In the genomic region with DNA sequence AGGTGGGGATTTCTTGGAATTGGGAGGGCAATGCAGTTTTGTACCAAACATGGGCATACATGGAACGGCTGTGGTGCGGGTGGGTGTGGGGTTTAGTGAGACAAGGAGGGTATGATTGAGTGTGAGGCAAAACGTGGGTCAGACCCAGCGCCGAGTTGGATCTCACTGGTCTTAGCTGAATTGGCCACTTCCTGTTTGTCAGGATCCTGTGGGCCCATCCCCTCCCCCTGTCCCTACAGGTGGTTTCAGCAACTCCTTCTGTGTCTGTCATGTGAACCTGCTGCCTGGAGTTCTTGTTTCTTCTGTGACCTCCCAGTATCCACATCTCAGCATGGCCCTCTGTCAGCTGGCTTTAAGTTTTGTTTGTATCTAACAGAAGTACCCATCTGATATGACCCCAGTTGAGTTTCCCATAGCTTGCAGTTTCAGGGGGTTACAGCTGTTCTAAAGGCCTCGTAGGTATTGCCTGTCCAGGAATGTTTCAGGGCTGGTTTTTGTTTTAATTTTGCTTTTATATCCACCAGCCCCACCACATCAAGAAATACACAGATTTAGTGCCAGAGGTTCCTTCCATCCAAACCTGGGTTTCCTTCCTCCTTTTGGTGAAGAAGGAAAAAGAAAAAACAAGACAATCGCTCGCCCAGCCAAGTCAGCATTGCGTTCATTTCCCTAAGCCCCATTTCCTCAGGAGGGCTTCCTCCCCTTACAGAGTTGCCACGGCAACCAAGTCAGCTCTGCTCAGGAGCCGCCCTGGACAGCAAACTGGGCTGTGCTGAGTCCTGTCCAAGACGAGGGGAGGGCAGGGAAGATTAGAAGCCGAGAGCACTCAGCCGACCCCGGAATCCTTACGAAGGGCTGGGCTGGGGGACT, we compare ENCODE assay signal across 8 cellular contexts. TPM values are rescaled to one million over a fixed set of nuclear protein-coding genes. Genes with fewer than 3 reads are reported as not detected.
DNase-seq lines count a peak whose midpoint lies in the region; ATAC-seq, FAIRE-seq and TF ChIP-seq lines count a peak whose summit lies in the region.

No MANE protein-coding gene starts in this region.

- H3K79me2 ChIP-seq in mammary epithelial cell (ENCODE audit: insufficient read depth, low read length) (no peaks in the 10 kb centered on the region), HepG2 (ENCODE audit: insufficient read depth, low read length) (peaks cover 20% of the 10 kb centered on the region)

- no peak for TF ChIP-seq EP300 in HepG2 (IDR thresholded peaks at IDR 0.05; ENCODE audit: low read depth in 2 of 2, low read length in 2 of 2)
- no peak for TF ChIP-seq EP300 in HepG2 (CRISPR knock-in tag; IDR thresholded peaks at IDR 0.05; ENCODE audit: borderline replicate concordance)

- no peaks in the 10 kb centered on the region for H3K36me3 ChIP-seq in mammary epithelial cell (ENCODE audit: insufficient read depth, low read length)
- H3K36me3 ChIP-seq in HepG2 (replicated peaks in 1 of 2; ENCODE audit: control insufficient read depth in 1 of 2, insufficient read depth in 2 of 2, low read length in 2 of 2): peaks cover 9 to 59% of the 10 kb centered on the region in 2 experiments
- H3K36me3 ChIP-seq in thyroid gland: no peaks in the 10 kb centered on the region

- in situ Hi-C loops in mammary epithelial cell (cut with MboI; ENCODE audit: low sequenced_read_pairs in 2 of 2) (no loop called here), HepG2 (cut with HindIII; ENCODE audit: extremely low pct_ligation_motif_present, low pct_unique_long_range_greater_than_20kb) (no loop called here)

- POLR2A ChIA-PET in MCF 10A (lab: Yijun Ruan, JAX) (interaction anchor here (1.1 kb wide), 1 partner anchor 10 kb away, joined by 3 read pairs; no protein-coding TSS in a partner anchor), HepG2 (lab: Yijun Ruan, JAX) (interaction anchor here (0.5 kb wide), 1 partner anchor 61 kb away, joined by 3 read pairs; no protein-coding TSS in a partner anchor), HEK293T (lab: Yijun Ruan, JAX) (interaction anchor here (2.0 kb wide), 1 partner anchor 20 kb away, joined by 12 read pairs; a partner anchor contains a TSS)

- H3K9me3 ChIP-seq in mammary epithelial cell (replicated peaks; ENCODE audit: insufficient read depth, low read length) (no peaks in the 10 kb centered on the region), HepG2 (ENCODE audit: low read length) (no peaks in the 10 kb centered on the region), thyroid gland (no peaks in the 10 kb centered on the region)

- H3K9ac ChIP-seq in mammary epithelial cell (ENCODE audit: insufficient read depth, low read length) (no peak overlapping the region), HepG2 (ENCODE audit: insufficient read depth, low read depth, low read length) (no peak overlapping the region)

- no peak overlapping the region for H2AFZ ChIP-seq in mammary epithelial cell (ENCODE audit: low read depth, low read length)
- H2AFZ ChIP-seq in HepG2 (ENCODE audit: low read length): no peak overlapping the region

- no peak for ATAC-seq in HepG2
- no peak for ATAC-seq in HG03139 (IDR thresholded peaks at IDR 0.05; ENCODE audit: unreplicated experiment)

- H3K9me3 Mint-ChIP-seq in MCF 10A (ENCODE audit: unreplicated experiment): no peaks in the 10 kb centered on the region
- no peaks in the 10 kb centered on the region for H3K9me3 Mint-ChIP-seq in activated naive CD8-positive, alpha-beta T cell treated with anti-CD3 and anti-CD28 coated beads for 36 hours

- no peaks in the 10 kb centered on the region for H3K27me3 ChIP-seq in mammary epithelial cell (ENCODE audit: insufficient read depth, low read length)
- no peaks in the 10 kb centered on the region for H3K27me3 ChIP-seq in HepG2 (ENCODE audit: control insufficient read depth in 1 of 2, insufficient read depth in 2 of 2, low read length in 2 of 2)
- no peaks in the 10 kb centered on the region for H3K27me3 ChIP-seq in thyroid gland

- DNase-seq in MCF 10A (ENCODE audit: unreplicated experiment): no peak
- DNase-seq in mammary epithelial cell: no peak
- DNase-seq in activated naive CD8-positive, alpha-beta T cell treated with anti-CD3 and anti-CD28 coated beads for 36 hours: peak; percentile 30
- DNase-seq in HepG2 (ENCODE audit: low spot score): no peak
- peak; percentile 39 to 56 for DNase-seq in thyroid gland
- no peak for DNase-seq in HEK293T (ENCODE audit: extremely low spot score)
- DNase-seq in mucosa of gallbladder (ENCODE audit: low spot score): no peak

- peaks cover 14% of the 10 kb centered on the region for H3K4me1 Mint-ChIP-seq in MCF 10A (ENCODE audit: insufficient read depth, unreplicated experiment)
- H3K4me1 Mint-ChIP-seq in activated naive CD8-positive, alpha-beta T cell treated with anti-CD3 and anti-CD28 coated beads for 36 hours: peaks cover 43% of the 10 kb centered on the region

- CTCF ChIA-PET in MCF 10A (lab: Yijun Ruan, JAX) (interaction anchor here (1.3 kb wide), 1 partner anchor 42 kb away, joined by 3 read pairs; no protein-coding TSS in a partner anchor), mammary epithelial cell (lab: Charles Lee; ENCODE audit: low non-redundant PET) (no interaction called here), HepG2 (lab: Yijun Ruan, JAX; ENCODE audit: low intra/inter-chr PET ratio, low total read pairs) (no interaction called here), HEK293T (lab: Yijun Ruan, JAX) (interaction anchor here (1.3 kb wide), 1 partner anchor 79 kb away, joined by 3 read pairs; no protein-coding TSS in a partner anchor)

- BruUV-seq in MCF 10A (replicated peaks; lab: Mats Ljungman, UMichigan) (no TSS peak), mammary epithelial cell (replicated peaks; lab: Mats Ljungman, UMichigan) (no TSS peak), HepG2 (replicated peaks; lab: Mats Ljungman, UMichigan) (no TSS peak)

- TF ChIP-seq CTCF in MCF 10A (IDR thresholded peaks at IDR 0.05; ENCODE audit: unreplicated experiment) (no peak), mammary epithelial cell (conservative IDR thresholded peaks at IDR 0.05 in 1 of 2, IDR thresholded peaks at IDR 0.05 in 1 of 2; ENCODE audit: extremely low read depth in 1 of 2, insufficient read depth in 1 of 2, low read depth in 1 of 2, low read length in 2 of 2) (no peak), HepG2 (CRISPR knock-in tag; IDR thresholded peaks at IDR 0.05) (no peak), thyroid gland (IDR thresholded peaks at IDR 0.05) (no peak)

- H3K4me1 ChIP-seq in mammary epithelial cell (ENCODE audit: insufficient read depth, low read length): no peaks in the 10 kb centered on the region
- H3K4me1 ChIP-seq in HepG2 (ENCODE audit: insufficient read depth, low read length): peaks cover 85% of the 10 kb centered on the region
- peaks cover 11 to 32% of the 10 kb centered on the region in 2 donors for H3K4me1 ChIP-seq in thyroid gland

- H3K4me3 Mint-ChIP-seq in MCF 10A (ENCODE audit: unreplicated experiment): no peak overlapping the region
- peak overlapping the region; percentile 35 for H3K4me3 Mint-ChIP-seq in activated naive CD8-positive, alpha-beta T cell treated with anti-CD3 and anti-CD28 coated beads for 36 hours

- no peaks in the 10 kb centered on the region for H3K36me3 Mint-ChIP-seq in MCF 10A (ENCODE audit: insufficient read depth, unreplicated experiment)
- peaks cover 26% of the 10 kb centered on the region for H3K36me3 Mint-ChIP-seq in activated naive CD8-positive, alpha-beta T cell treated with anti-CD3 and anti-CD28 coated beads for 36 hours

- dilution Hi-C loops in mammary epithelial cell (cut with HindIII; ENCODE audit: low sequenced_read_pairs): no loop called here

- H3K27ac Mint-ChIP-seq in MCF 10A (ENCODE audit: low read depth, unreplicated experiment): peak overlapping the region; percentile 7
- peak overlapping the region; percentile 87 for H3K27ac Mint-ChIP-seq in activated naive CD8-positive, alpha-beta T cell treated with anti-CD3 and anti-CD28 coated beads for 36 hours

- no peaks in the 10 kb centered on the region for H3K27me3 Mint-ChIP-seq in MCF 10A (ENCODE audit: insufficient read depth, unreplicated experiment)
- H3K27me3 Mint-ChIP-seq in activated naive CD8-positive, alpha-beta T cell treated with anti-CD3 and anti-CD28 coated beads for 36 hours: no peaks in the 10 kb centered on the region

- H4K20me1 ChIP-seq in mammary epithelial cell (ENCODE audit: insufficient read depth, low read length) (no peaks in the 10 kb centered on the region), HepG2 (ENCODE audit: insufficient read depth, low read length) (no peaks in the 10 kb centered on the region)

- no peak for FAIRE-seq in HepG2 (lab: Jason Lieb, UNC)

- no peak overlapping the region for H3K4me3 ChIP-seq in mammary epithelial cell (replicated peaks in 1 of 3; ENCODE audit: insufficient read depth in 1 of 3, low read depth in 2 of 3, low read length in 3 of 3)
- no peak overlapping the region for H3K4me3 ChIP-seq in HepG2 (replicated peaks in 1 of 3; ENCODE audit: insufficient read depth in 1 of 3, low read depth in 2 of 3, low read length in 3 of 3)
- no peak overlapping the region for H3K4me3 ChIP-seq in thyroid gland (replicated peaks in 1 of 3)

- H3K4me2 ChIP-seq in mammary epithelial cell (ENCODE audit: insufficient read depth, low read depth, low read length): no peak overlapping the region
- no peak overlapping the region for H3K4me2 ChIP-seq in HepG2 (ENCODE audit: low read depth, low read length)

- intact Hi-C loops in MCF 10A (cut with micrococcal nuclease) (no loop called here), mammary epithelial cell (cut with micrococcal nuclease) (no loop called here), HepG2 (cut with micrococcal nuclease; ENCODE audit: unreplicated experiment) (no loop called here), thyroid gland (cut with DNase I) (no loop called here)

- TF ChIP-seq POLR2A in HepG2 (IDR thresholded peaks at IDR 0.05; ENCODE audit: insufficient read depth in 1 of 2, low read depth in 2 of 2, low read length in 2 of 2) (0 out of 4 replicates have a peak, but pooled peaks of 1 of the 2 experiments have one; percentile 12), thyroid gland (IDR thresholded peaks at IDR 0.05) (no peak)

- TF ChIP-seq RAD21 in HepG2 (CRISPR knock-in tag; IDR thresholded peaks at IDR 0.05): no peak

- no peak overlapping the region for H3K27ac ChIP-seq in mammary epithelial cell (ENCODE audit: insufficient read depth, low read depth, low read length)
- no peak overlapping the region for H3K27ac ChIP-seq in HepG2 (ENCODE audit: extremely low read length, insufficient read depth, low read length)
- peak overlapping the region in 2 of 3 donors; percentile 27 to 45 for H3K27ac ChIP-seq in thyroid gland

- WGBS in mammary epithelial cell (ENCODE audit: low coverage, missing lambda C conversion rate): 73% methylated on average over 14 of the region's 16 CpGs
- WGBS in HepG2 (ENCODE audit: low lambda C conversion rate): 88% methylated on average over 16 of the region's 16 CpGs
- WGBS in thyroid gland, 2 donors: 27 to 37% methylated on average over 16 of the region's 16 CpGs

RNA-seq across cellular contexts. Expression of a gene that starts 6.1 kb away (rescaled TPM):
- total RNA-seq in MCF 10A (2022) (0.14 and 0.69 TPM in 2 replicates), mammary epithelial cell (1 to 10 TPM in 1 of 2 donors, under 1 TPM in 1; 0.26 to 1.2 TPM), HepG2 (2016; rRNA removed; fragmentation: Illumina TruSeq; extraction: Trizol) (11.2 and 20.3 TPM in 2 replicates), thyroid gland (10 to 100 TPM in 3 of 4 donors, 1 to 10 TPM in 1; 6.7 to 16.8 (median 11.0) TPM), mucosa of gallbladder (145 TPM)
- polyA plus RNA-seq in mammary epithelial cell (0.34 TPM), HepG2 (2011; rRNA removed) (75.0 and 124 TPM in 2 replicates)
- polyA minus RNA-seq in mammary epithelial cell: not detected
- 10 to 100 TPM; 17.6 to 19.3 TPM for total RNA-seq in activated naive CD8-positive, alpha-beta T cell treated with anti-CD3 and anti-CD28 coated beads for 36 hours
- total RNA-seq in HepG2 (2016; cell fraction: cytosol; rRNA removed; fragmentation: Illumina TruSeq; extraction: Trizol; ENCODE audit: low read depth): 2.3 and 2.8 TPM in 2 replicates
- 10.1 and 20.9 TPM in 2 replicates for total RNA-seq in HepG2 (2016; cell fraction: insoluble cytoplasmic fraction; rRNA removed; fragmentation: Illumina TruSeq; extraction: Trizol)
- 3.2 and 3.4 TPM in 2 replicates for total RNA-seq in HepG2 (2016; cell fraction: membrane; rRNA removed; fragmentation: Illumina TruSeq; extraction: Trizol)
- 19.4 and 20.3 TPM in 2 replicates for total RNA-seq in HepG2 (2016; cell fraction: nucleus; rRNA removed; fragmentation: Illumina TruSeq; extraction: Trizol)
- polyA plus RNA-seq in HepG2 (2011; cell fraction: cytosol; rRNA removed): 57.2 and 84.6 TPM in 2 replicates
- polyA plus RNA-seq in HepG2 (2011; cell fraction: nucleus; rRNA removed): 110 and 144 TPM in 2 replicates
- polyA plus RNA-seq in HepG2 (2012): 126 and 159 TPM in 2 replicates
- polyA plus RNA-seq in HepG2 (2016; cell fraction: cytosol; fragmentation: Illumina TruSeq; extraction: Trizol; ENCODE audit: low read depth): 2.5 and 2.9 TPM in 2 replicates
- polyA plus RNA-seq in HepG2 (2016; cell fraction: insoluble cytoplasmic fraction; fragmentation: Illumina TruSeq; extraction: Trizol; ENCODE audit: low read depth): 12.0 and 13.0 TPM in 2 replicates
- 3.3 and 3.8 TPM in 2 replicates for polyA plus RNA-seq in HepG2 (2016; cell fraction: membrane; fragmentation: Illumina TruSeq; extraction: Trizol; ENCODE audit: low read depth)
- polyA plus RNA-seq in HepG2 (2016; cell fraction: nucleus; fragmentation: Illumina TruSeq; extraction: Trizol; ENCODE audit: insufficient read depth, low read depth): 37.3 and 42.3 TPM in 2 replicates
- 2.0 and 61.9 TPM in 2 replicates for polyA minus RNA-seq in HepG2 (2011; rRNA and poly(A)+ RNA removed; ENCODE audit: low replicate concordance)
- 61.5 and 88.3 TPM in 2 replicates for polyA minus RNA-seq in HepG2 (2011; cell fraction: cytosol; rRNA and poly(A)+ RNA removed)
- polyA minus RNA-seq in HepG2 (2011; cell fraction: nucleus; rRNA and poly(A)+ RNA removed): 34.2 and 54.7 TPM in 2 replicates

RNA-seq across cellular contexts. Expression of a gene that starts 19.7 kb away (rescaled TPM):
- total RNA-seq in MCF 10A (2022) (16.0 and 38.7 TPM in 2 replicates), mammary epithelial cell (10 to 100 TPM; 16.8 to 24.3 TPM), HepG2 (2016; rRNA removed; fragmentation: Illumina TruSeq; extraction: Trizol) (28.7 and 34.3 TPM in 2 replicates), thyroid gland (10 to 100 TPM; 31.1 to 45.6 (median 35.6) TPM), mucosa of gallbladder (58.2 TPM)
- polyA plus RNA-seq in mammary epithelial cell (9.5 TPM), HepG2 (2011; rRNA removed) (51.2 and 94.4 TPM in 2 replicates)
- 36.0 TPM for polyA minus RNA-seq in mammary epithelial cell
- total RNA-seq in activated naive CD8-positive, alpha-beta T cell treated with anti-CD3 and anti-CD28 coated beads for 36 hours: 10 to 100 TPM; 54.3 to 57.0 TPM
- total RNA-seq in HepG2 (2016; cell fraction: cytosol; rRNA removed; fragmentation: Illumina TruSeq; extraction: Trizol; ENCODE audit: low read depth): 2.5 and 3.6 TPM in 2 replicates
- 27.0 and 29.3 TPM in 2 replicates for total RNA-seq in HepG2 (2016; cell fraction: insoluble cytoplasmic fraction; rRNA removed; fragmentation: Illumina TruSeq; extraction: Trizol)
- total RNA-seq in HepG2 (2016; cell fraction: membrane; rRNA removed; fragmentation: Illumina TruSeq; extraction: Trizol): 8.2 and 9.0 TPM in 2 replicates
- total RNA-seq in HepG2 (2016; cell fraction: nucleus; rRNA removed; fragmentation: Illumina TruSeq; extraction: Trizol): 16.8 and 21.4 TPM in 2 replicates
- 53.4 and 72.6 TPM in 2 replicates for polyA plus RNA-seq in HepG2 (2011; cell fraction: cytosol; rRNA removed)
- polyA plus RNA-seq in HepG2 (2011; cell fraction: nucleus; rRNA removed): 195 and 245 TPM in 2 replicates
- 58.3 and 88.7 TPM in 2 replicates for polyA plus RNA-seq in HepG2 (2012)
- polyA plus RNA-seq in HepG2 (2016; cell fraction: cytosol; fragmentation: Illumina TruSeq; extraction: Trizol; ENCODE audit: low read depth): 1.8 TPM in 2 replicates
- polyA plus RNA-seq in HepG2 (2016; cell fraction: insoluble cytoplasmic fraction; fragmentation: Illumina TruSeq; extraction: Trizol; ENCODE audit: low read depth): 20.2 and 26.3 TPM in 2 replicates
- polyA plus RNA-seq in HepG2 (2016; cell fraction: membrane; fragmentation: Illumina TruSeq; extraction: Trizol; ENCODE audit: low read depth): 4.4 and 5.1 TPM in 2 replicates
- 31.6 and 34.2 TPM in 2 replicates for polyA plus RNA-seq in HepG2 (2016; cell fraction: nucleus; fragmentation: Illumina TruSeq; extraction: Trizol; ENCODE audit: insufficient read depth, low read depth)
- polyA minus RNA-seq in HepG2 (2011; rRNA and poly(A)+ RNA removed; ENCODE audit: low replicate concordance): 34.5 and 120 TPM in 2 replicates
- polyA minus RNA-seq in HepG2 (2011; cell fraction: cytosol; rRNA and poly(A)+ RNA removed): 39.4 and 67.2 TPM in 2 replicates
- 44.7 and 77.3 TPM in 2 replicates for polyA minus RNA-seq in HepG2 (2011; cell fraction: nucleus; rRNA and poly(A)+ RNA removed)

RNA-seq across cellular contexts. Expression of a gene that starts 57.4 kb away (rescaled TPM):
- not detected in 2 replicates for total RNA-seq in MCF 10A (2022)
- under 1 TPM in 1 of 2 donors, not detected in 1; 0.26 TPM for total RNA-seq in mammary epithelial cell
- polyA plus RNA-seq in mammary epithelial cell: not detected
- polyA minus RNA-seq in mammary epithelial cell: not detected
- under 1 TPM; 0.70 to 0.95 TPM for total RNA-seq in activated naive CD8-positive, alpha-beta T cell treated with anti-CD3 and anti-CD28 coated beads for 36 hours
- 0.45 and 0.77 TPM in 2 replicates for total RNA-seq in HepG2 (2016; rRNA removed; fragmentation: Illumina TruSeq; extraction: Trizol)
- total RNA-seq in HepG2 (2016; cell fraction: cytosol; rRNA removed; fragmentation: Illumina TruSeq; extraction: Trizol; ENCODE audit: low read depth): not detected in 2 replicates
- 0.54 and 0.76 TPM in 2 replicates for total RNA-seq in HepG2 (2016; cell fraction: insoluble cytoplasmic fraction; rRNA removed; fragmentation: Illumina TruSeq; extraction: Trizol)
- total RNA-seq in HepG2 (2016; cell fraction: membrane; rRNA removed; fragmentation: Illumina TruSeq; extraction: Trizol): 0.15 and 0.45 TPM in 2 replicates
- total RNA-seq in HepG2 (2016; cell fraction: nucleus; rRNA removed; fragmentation: Illumina TruSeq; extraction: Trizol): 0.78 and 0.91 TPM in 2 replicates
- 2.8 and 4.9 TPM in 2 replicates for polyA plus RNA-seq in HepG2 (2011; rRNA removed)
- 1.8 and 3.0 TPM in 2 replicates for polyA plus RNA-seq in HepG2 (2011; cell fraction: cytosol; rRNA removed)
- 5.6 and 9.1 TPM in 2 replicates for polyA plus RNA-seq in HepG2 (2011; cell fraction: nucleus; rRNA removed)
- 3.2 and 7.5 TPM in 2 replicates for polyA plus RNA-seq in HepG2 (2012)
- polyA plus RNA-seq in HepG2 (2016; cell fraction: cytosol; fragmentation: Illumina TruSeq; extraction: Trizol; ENCODE audit: low read depth): 0.06 and 0.10 TPM in 2 replicates
- polyA plus RNA-seq in HepG2 (2016; cell fraction: insoluble cytoplasmic fraction; fragmentation: Illumina TruSeq; extraction: Trizol; ENCODE audit: low read depth): 0.57 and 0.62 TPM in 2 replicates
- polyA plus RNA-seq in HepG2 (2016; cell fraction: membrane; fragmentation: Illumina TruSeq; extraction: Trizol; ENCODE audit: low read depth): 0.11 and 0.16 TPM in 2 replicates
- polyA plus RNA-seq in HepG2 (2016; cell fraction: nucleus; fragmentation: Illumina TruSeq; extraction: Trizol; ENCODE audit: insufficient read depth, low read depth): 0.96 and 1.2 TPM in 2 replicates
- polyA minus RNA-seq in HepG2 (2011; rRNA and poly(A)+ RNA removed; ENCODE audit: low replicate concordance): 1.5 TPM in 1 of 2 replicates, not detected in the other
- polyA minus RNA-seq in HepG2 (2011; cell fraction: cytosol; rRNA and poly(A)+ RNA removed): 0.70 and 1.5 TPM in 2 replicates
- 0.90 and 2.7 TPM in 2 replicates for polyA minus RNA-seq in HepG2 (2011; cell fraction: nucleus; rRNA and poly(A)+ RNA removed)
- 10 to 100 TPM in 1 of 4 donors, 1 to 10 TPM in 2, not detected in 1; 5.8 to 16.1 (median 7.5) TPM for total RNA-seq in thyroid gland
- total RNA-seq in mucosa of gallbladder: 3.4 TPM

Comparison
In these comparisons a context has a peak if more than half of its experiments do, and no peak if none do; other contexts are left out.
1. CTCF ChIA-PET loops: an anchor here in MCF 10A (1.3 kb wide) and HEK293T (1.3 kb wide); none called in mammary epithelial cell and HepG2.
2. DNase-seq: peak in activated naive CD8-positive, alpha-beta T cell treated with anti-CD3 and anti-CD28 coated beads for 36 hours (single experiment) and thyroid gland (2 of 2); none in MCF 10A (single experiment), mammary epithelial cell (single experiment), HepG2 (single experiment), HEK293T (single experiment) and mucosa of gallbladder (single experiment).
3. H3K27ac ChIP-seq: peak in thyroid gland (2 of 3); none in mammary epithelial cell (single experiment) and HepG2 (single experiment).